Comparison of ENCODE assay signal across 9 cellular contexts in genomic region chr1:6578624-6579373, GRCh38. TPM values are rescaled to one million over a fixed set of nuclear protein-coding genes. Genes with fewer than 3 reads are reported as not detected.
DNase-seq lines count a peak whose midpoint lies in the region; ATAC-seq and TF ChIP-seq lines count a peak whose summit lies in the region.
"Had no signal": no experiment of that assay in that cellular context is flagged by ENCODE, and none has a peak within 500 bp of the region (broad histone marks: within the 10 kb centered on the region; RNA-seq: fewer than 3 reads in every experiment).

No MANE protein-coding gene starts in this region.

- H3K36me3 Mint-ChIP-seq in T-cell (no peaks in the 10 kb centered on the region), progenitor cell of endocrine pancreas (ENCODE audit: insufficient read depth) (no peaks in the 10 kb centered on the region)

- H3K4me2 ChIP-seq in DND-41 (ENCODE audit: insufficient read depth, low read length), result peak overlapping the region; percentile 100

- CTCF ChIA-PET in T-cell (lab: Charles Lee), result interaction anchor here in 1 of 2 donors (0.5 kb wide), 1 partner anchor 12 kb away, joined by 3 read pairs; no protein-coding TSS in a partner anchor

- H3K79me2 ChIP-seq in DND-41 (ENCODE audit: insufficient read depth, low read length), result peaks cover 26% of the 10 kb centered on the region

- H3K27me3 Mint-ChIP-seq in T-cell, result no peaks in the 10 kb centered on the region
- no peaks in the 10 kb centered on the region for H3K27me3 Mint-ChIP-seq in progenitor cell of endocrine pancreas

- H3K4me3 ChIP-seq in DND-41 (ENCODE audit: low read depth in 1 of 2, low read length in 2 of 2) (peak overlapping the region in 1 of 2 experiments; percentile 96; a peak in 1 of 4 replicates), fibroblast of the aortic adventitia (ENCODE audit: low read depth, low read length) (peak overlapping the region; percentile 88), lower leg skin (ENCODE audit: low read depth, poor library complexity, severe bottlenecking) (no peak overlapping the region)

- intact Hi-C loops in lower leg skin (cut with DNase I; ENCODE audit: low total_unique reads), result loop anchor here (10.0 kb wide), 1 partner anchor 56 kb away; no protein-coding TSS in a partner anchor

- ATAC-seq in DND-41 (ENCODE audit: insufficient read depth, low read depth) (no peak), T-cell (replicated peaks in 1 of 4) (no peak), GM21717 (IDR thresholded peaks at IDR 0.05; ENCODE audit: unreplicated experiment) (no peak)

- H2AFZ ChIP-seq in DND-41 (ENCODE audit: low read depth, low read length), result peak overlapping the region; percentile 76

- H3K4me1 Mint-ChIP-seq in T-cell (peaks cover 32 to 35% (median 34%) of the 10 kb centered on the region in 3 donors), progenitor cell of endocrine pancreas (ENCODE audit: low read depth) (peaks cover 23% of the 10 kb centered on the region)

- H3K9me3 ChIP-seq in DND-41 (ENCODE audit: insufficient read depth, low read length, severe bottlenecking), result no peaks in the 10 kb centered on the region

- no peak for TF ChIP-seq POLR2A in lower leg skin (IDR thresholded peaks at IDR 0.05)

- H3K9me3 Mint-ChIP-seq in T-cell (no peaks in the 10 kb centered on the region), progenitor cell of endocrine pancreas (ENCODE audit: low read depth) (no peaks in the 10 kb centered on the region)

- peak overlapping the region; percentile 91 to 94 for H3K27ac Mint-ChIP-seq in T-cell
- H3K27ac Mint-ChIP-seq in progenitor cell of endocrine pancreas, result peak overlapping the region; percentile 97

- peaks cover 31% of the 10 kb centered on the region for H3K4me1 ChIP-seq in DND-41 (ENCODE audit: insufficient read depth, low read length)

- peaks cover 12% of the 10 kb centered on the region for H4K20me1 ChIP-seq in DND-41 (ENCODE audit: insufficient read depth, low read length)

- POLR2A ChIA-PET in T-cell (lab: Charles Lee), result no interaction called here

- H3K4me3 Mint-ChIP-seq in T-cell (peak overlapping the region; percentile 91 to 96 (median 92)), progenitor cell of endocrine pancreas (ENCODE audit: low read depth) (peak overlapping the region; percentile 93)

- peaks cover 10% of the 10 kb centered on the region; the same call in 1 of the 2 replicates for H3K36me3 ChIP-seq in DND-41 (ENCODE audit: insufficient read depth, low read length)

- peak overlapping the region; percentile 75; the same call in 1 of the 2 replicates for H3K9ac ChIP-seq in DND-41 (ENCODE audit: low read depth, low read length)

- H3K27me3 ChIP-seq in DND-41 (ENCODE audit: insufficient read depth, low read length, poor library complexity), result no peaks in the 10 kb centered on the region

- DNase-seq in DND-41 (no peak), T-cell (no peak), fibroblast of the aortic adventitia (ENCODE audit: low read depth) (no peak), progenitor cell of endocrine pancreas (ENCODE audit: low spot score, unreplicated experiment) (no peak), hepatic stellate cell (ENCODE audit: low spot score) (no peak), lower leg skin (ENCODE audit: low spot score in 2 of 2) (no peak), D341Med (ENCODE audit: low spot score) (no peak)

- H3K27ac ChIP-seq in DND-41 (ENCODE audit: low read length), result peak overlapping the region; percentile 67

- TF ChIP-seq CTCF in DND-41 (IDR thresholded peaks at IDR 0.05; ENCODE audit: borderline replicate concordance, extremely low read depth, low read length, poor library complexity, severe bottlenecking), result no peak
- TF ChIP-seq CTCF in fibroblast of the aortic adventitia (IDR thresholded peaks at IDR 0.05; ENCODE audit: insufficient read depth, low read length), result no peak
- no peak for TF ChIP-seq CTCF in progenitor cell of endocrine pancreas (IDR thresholded peaks at IDR 0.05; ENCODE audit: unreplicated experiment)
- TF ChIP-seq CTCF in lower leg skin (IDR thresholded peaks at IDR 0.05), result no peak

- WGBS in lower leg skin, 2 donors, result 87 to 89% methylated on average over 13 to 14 of the region's 14 CpGs

RNA-seq across cellular contexts. Expression of gene ZBTB48, which starts 1.0 kb away (rescaled TPM):
- total RNA-seq in T-cell (10 to 100 TPM; 42.2 to 82.3 (median 70.3) TPM), fibroblast of the aortic adventitia (ENCODE audit: low replicate concordance) (7.7 and 26.4 TPM in 2 replicates), progenitor cell of endocrine pancreas (49.7 and 55.9 TPM in 2 replicates), lower leg skin (10 to 100 TPM; 31.6 to 40.4 (median 34.8) TPM)

RNA-seq across cellular contexts. Expression of gene TAS1R1, which starts 23.7 kb away (rescaled TPM):
- not detected for total RNA-seq in T-cell
- total RNA-seq in fibroblast of the aortic adventitia (ENCODE audit: low replicate concordance), result not detected in 2 replicates
- total RNA-seq in progenitor cell of endocrine pancreas, result not detected in 2 replicates
- total RNA-seq in lower leg skin, result under 1 TPM in 2 of 4 donors, not detected in 2; 0.27 to 0.39 TPM
- total RNA-seq: T-helper 2 cell treated with Interferon-gamma antibody and Interleukin-4, amounts not matched to agents 100 ng/mL and 5 ng/mL, for 36 hours had no signal

RNA-seq across cellular contexts. Expression of gene KLHL21, which starts 23.9 kb away (rescaled TPM):
- total RNA-seq in T-cell, result 10 to 100 TPM; 21.9 to 72.3 (median 61.6) TPM
- total RNA-seq in fibroblast of the aortic adventitia (ENCODE audit: low replicate concordance), result 40.8 and 78.4 TPM in 2 replicates
- 21.0 and 21.3 TPM in 2 replicates for total RNA-seq in progenitor cell of endocrine pancreas
- total RNA-seq in lower leg skin, result 100 to 1,000 TPM in 3 of 4 donors, 10 to 100 TPM in 1; 89.6 to 147 (median 130) TPM

RNA-seq across cellular contexts. Expression of gene NOL9, which starts 24.5 kb away (rescaled TPM):
- total RNA-seq in T-cell, result 10 to 100 TPM; 48.6 to 66.6 (median 58.7) TPM
- total RNA-seq in fibroblast of the aortic adventitia (ENCODE audit: low replicate concordance), result 32.0 and 44.9 TPM in 2 replicates
- total RNA-seq in progenitor cell of endocrine pancreas, result 44.1 and 49.5 TPM in 2 replicates
- 10 to 100 TPM; 13.1 to 35.9 (median 23.3) TPM for total RNA-seq in lower leg skin

RNA-seq across cellular contexts. Expression of gene PHF13, which starts 34.7 kb away (rescaled TPM):
- total RNA-seq in T-cell (10 to 100 TPM in 3 of 5 donors, 1 to 10 TPM in 2; 6.0 to 12.7 (median 11.9) TPM), fibroblast of the aortic adventitia (ENCODE audit: low replicate concordance) (14.7 and 24.3 TPM in 2 replicates), progenitor cell of endocrine pancreas (29.1 TPM in 2 replicates), lower leg skin (10 to 100 TPM; 18.4 to 26.7 (median 21.1) TPM)
